1 cellular context compared by ENCODE assay signal in the genomic region with DNA sequence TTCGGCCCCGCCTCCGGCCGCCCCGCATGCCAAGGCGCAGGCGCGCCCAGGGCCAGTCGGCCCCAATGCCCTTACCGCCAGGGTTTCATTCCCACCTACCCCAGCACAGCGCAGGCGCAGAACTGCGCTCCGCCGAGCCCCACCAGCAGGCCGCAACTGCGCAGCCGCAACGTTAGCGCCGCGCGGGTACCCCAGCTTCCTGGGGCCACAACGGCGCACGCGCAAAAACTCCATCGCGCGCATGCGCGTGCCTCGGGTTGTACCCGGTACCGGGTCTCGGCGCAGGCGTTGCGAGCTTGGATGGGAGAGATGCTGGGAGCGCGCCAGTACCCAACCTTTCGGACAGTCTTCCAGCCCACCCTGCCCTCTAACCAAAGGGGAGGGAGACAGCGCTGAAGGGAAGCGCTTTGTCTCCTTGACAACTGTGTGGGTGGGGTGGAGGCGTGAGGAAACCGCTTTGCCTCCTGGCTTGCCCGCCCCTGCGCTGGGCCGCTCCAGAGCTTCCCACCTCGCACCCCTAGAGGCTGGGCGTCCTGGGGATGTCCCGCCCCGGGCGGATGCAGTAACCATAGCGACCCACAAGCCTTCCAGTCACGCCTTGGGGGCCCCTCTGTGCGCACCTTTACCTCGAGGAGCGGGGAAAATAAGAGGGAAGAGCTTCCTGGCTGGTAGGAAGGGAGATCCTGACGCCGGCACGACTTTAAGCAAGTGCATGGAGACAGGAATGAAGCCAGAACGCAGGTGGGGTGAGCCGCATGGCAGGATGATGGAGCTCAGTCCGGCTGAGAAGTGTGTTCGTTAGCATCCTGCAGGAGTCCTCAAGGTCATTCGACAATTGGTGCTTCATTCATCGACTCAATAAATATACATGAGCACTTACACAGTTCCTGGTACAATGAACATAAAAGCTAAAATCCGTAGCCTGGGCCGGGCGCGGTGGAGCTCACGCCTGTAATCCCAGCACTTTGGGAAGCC.
TF ChIP-seq lines count a peak whose summit lies in the region.

No MANE protein-coding gene starts in this region.

TF ChIP-seq in HepG2, 621 proteins besides CTCF, POLR2A, EP300 and RAD21 (continued from another document and continues in another):
- TF ChIP-seq KLF11 (CRISPR knock-in tag; IDR thresholded peaks at IDR 0.05) (no peak), TAF15 (IDR thresholded peaks at IDR 0.05; ENCODE audit: low read depth, low read length, poor library complexity, severe bottlenecking) (no peak), POLR2AphosphoS5 (IDR thresholded peaks at IDR 0.05; ENCODE audit: low read depth, low read length) (peak; percentile 70), MBNL3 (CRISPR knock-in tag; conservative IDR thresholded peaks at IDR 0.05) (no peak), ZMYM4 (CRISPR knock-in tag; IDR thresholded peaks at IDR 0.05) (no peak; the same call in 1 of the 2 replicates), U2AF2 (IDR thresholded peaks at IDR 0.05; ENCODE audit: low read depth, low read length) (0 out of 2 replicates have a peak, but pooled peaks have one; percentile 24), MIXL1 (CRISPR knock-in tag; IDR thresholded peaks at IDR 0.05) (no peak), SYNCRIP (IDR thresholded peaks at IDR 0.05; ENCODE audit: insufficient read depth, low read depth, low read length) (no peak), ADNP (CRISPR knock-in tag; IDR thresholded peaks at IDR 0.05) (no peak), ETV5 (CRISPR knock-in tag; IDR thresholded peaks at IDR 0.05; ENCODE audit: borderline replicate concordance) (no peak; the same call in 1 of the 2 replicates), SMARCC2 (IDR thresholded peaks at IDR 0.05) (no peak), ZNF235 (CRISPR knock-in tag; IDR thresholded peaks at IDR 0.05; ENCODE audit: borderline replicate concordance) (0 out of 2 replicates have a peak, but pooled peaks have one; percentile 61), ZNF30 (CRISPR knock-in tag; IDR thresholded peaks at IDR 0.05) (no peak), ZNF615 (CRISPR knock-in tag; IDR thresholded peaks at IDR 0.05; ENCODE audit: borderline replicate concordance) (no peak), SAP130 (CRISPR knock-in tag; IDR thresholded peaks at IDR 0.05; ENCODE audit: low read depth) (peak; percentile 22; the same call in 1 of the 2 replicates), KDM5B (CRISPR knock-in tag; IDR thresholded peaks at IDR 0.05; ENCODE audit: borderline replicate concordance) (peak; percentile 43; the same call in 1 of the 2 replicates), ZNF33B (CRISPR knock-in tag; IDR thresholded peaks at IDR 0.05) (peak; percentile 45; the same call in 1 of the 2 replicates), ZZZ3 (CRISPR knock-in tag; IDR thresholded peaks at IDR 0.05; ENCODE audit: borderline replicate concordance) (no peak), DPF2 (CRISPR knock-in tag; IDR thresholded peaks at IDR 0.05; ENCODE audit: borderline replicate concordance, low read depth) (no peak), ZNF136 (CRISPR knock-in tag; IDR thresholded peaks at IDR 0.05; ENCODE audit: low read depth) (no peak), ZNF776 (CRISPR knock-in tag; IDR thresholded peaks at IDR 0.05) (0 out of 2 replicates have a peak, but pooled peaks have one; percentile 14), TCF7L2 (IDR thresholded peaks at IDR 0.05; ENCODE audit: low read depth, low read length) (no peak), ZNF619 (CRISPR knock-in tag; IDR thresholded peaks at IDR 0.05) (no peak), XBP1 (CRISPR knock-in tag; IDR thresholded peaks at IDR 0.05) (no peak), NFYB (CRISPR knock-in tag; IDR thresholded peaks at IDR 0.05) (0 out of 2 replicates have a peak, but pooled peaks have one; percentile 14), ZNF703 (CRISPR knock-in tag; IDR thresholded peaks at IDR 0.05; ENCODE audit: borderline replicate concordance) (no peak), ZNF326 (CRISPR knock-in tag; IDR thresholded peaks at IDR 0.05; ENCODE audit: borderline replicate concordance) (no peak), ZNF878 (CRISPR knock-in tag; IDR thresholded peaks at IDR 0.05) (no peak), REPIN1 (CRISPR knock-in tag; IDR thresholded peaks at IDR 0.05; ENCODE audit: borderline replicate concordance, low read depth) (0 out of 2 replicates have a peak, but pooled peaks have one; percentile 9), FIP1L1 (IDR thresholded peaks at IDR 0.05; ENCODE audit: borderline replicate concordance, insufficient read depth, low read depth, low read length) (no peak)
- TF ChIP-seq, protein P1, sequence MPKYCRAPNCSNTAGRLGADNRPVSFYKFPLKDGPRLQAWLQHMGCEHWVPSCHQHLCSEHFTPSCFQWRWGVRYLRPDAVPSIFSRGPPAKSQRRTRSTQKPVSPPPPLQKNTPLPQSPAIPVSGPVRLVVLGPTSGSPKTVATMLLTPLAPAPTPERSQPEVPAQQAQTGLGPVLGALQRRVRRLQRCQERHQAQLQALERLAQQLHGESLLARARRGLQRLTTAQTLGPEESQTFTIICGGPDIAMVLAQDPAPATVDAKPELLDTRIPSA (CRISPR knock-in tag; IDR thresholded peaks at IDR 0.05; ENCODE audit: borderline replicate concordance): no peak
- TF ChIP-seq, protein P2, sequence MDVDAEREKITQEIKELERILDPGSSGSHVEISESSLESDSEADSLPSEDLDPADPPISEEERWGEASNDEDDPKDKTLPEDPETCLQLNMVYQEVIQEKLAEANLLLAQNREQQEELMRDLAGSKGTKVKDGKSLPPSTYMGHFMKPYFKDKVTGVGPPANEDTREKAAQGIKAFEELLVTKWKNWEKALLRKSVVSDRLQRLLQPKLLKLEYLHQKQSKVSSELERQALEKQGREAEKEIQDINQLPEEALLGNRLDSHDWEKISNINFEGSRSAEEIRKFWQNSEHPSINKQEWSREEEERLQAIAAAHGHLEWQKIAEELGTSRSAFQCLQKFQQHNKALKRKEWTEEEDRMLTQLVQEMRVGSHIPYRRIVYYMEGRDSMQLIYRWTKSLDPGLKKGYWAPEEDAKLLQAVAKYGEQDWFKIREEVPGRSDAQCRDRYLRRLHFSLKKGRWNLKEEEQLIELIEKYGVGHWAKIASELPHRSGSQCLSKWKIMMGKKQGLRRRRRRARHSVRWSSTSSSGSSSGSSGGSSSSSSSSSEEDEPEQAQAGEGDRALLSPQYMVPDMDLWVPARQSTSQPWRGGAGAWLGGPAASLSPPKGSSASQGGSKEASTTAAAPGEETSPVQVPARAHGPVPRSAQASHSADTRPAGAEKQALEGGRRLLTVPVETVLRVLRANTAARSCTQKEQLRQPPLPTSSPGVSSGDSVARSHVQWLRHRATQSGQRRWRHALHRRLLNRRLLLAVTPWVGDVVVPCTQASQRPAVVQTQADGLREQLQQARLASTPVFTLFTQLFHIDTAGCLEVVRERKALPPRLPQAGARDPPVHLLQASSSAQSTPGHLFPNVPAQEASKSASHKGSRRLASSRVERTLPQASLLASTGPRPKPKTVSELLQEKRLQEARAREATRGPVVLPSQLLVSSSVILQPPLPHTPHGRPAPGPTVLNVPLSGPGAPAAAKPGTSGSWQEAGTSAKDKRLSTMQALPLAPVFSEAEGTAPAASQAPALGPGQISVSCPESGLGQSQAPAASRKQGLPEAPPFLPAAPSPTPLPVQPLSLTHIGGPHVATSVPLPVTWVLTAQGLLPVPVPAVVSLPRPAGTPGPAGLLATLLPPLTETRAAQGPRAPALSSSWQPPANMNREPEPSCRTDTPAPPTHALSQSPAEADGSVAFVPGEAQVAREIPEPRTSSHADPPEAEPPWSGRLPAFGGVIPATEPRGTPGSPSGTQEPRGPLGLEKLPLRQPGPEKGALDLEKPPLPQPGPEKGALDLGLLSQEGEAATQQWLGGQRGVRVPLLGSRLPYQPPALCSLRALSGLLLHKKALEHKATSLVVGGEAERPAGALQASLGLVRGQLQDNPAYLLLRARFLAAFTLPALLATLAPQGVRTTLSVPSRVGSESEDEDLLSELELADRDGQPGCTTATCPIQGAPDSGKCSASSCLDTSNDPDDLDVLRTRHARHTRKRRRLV (CRISPR knock-in tag; IDR thresholded peaks at IDR 0.05): peak; percentile 78
- TF ChIP-seq, protein P3, sequence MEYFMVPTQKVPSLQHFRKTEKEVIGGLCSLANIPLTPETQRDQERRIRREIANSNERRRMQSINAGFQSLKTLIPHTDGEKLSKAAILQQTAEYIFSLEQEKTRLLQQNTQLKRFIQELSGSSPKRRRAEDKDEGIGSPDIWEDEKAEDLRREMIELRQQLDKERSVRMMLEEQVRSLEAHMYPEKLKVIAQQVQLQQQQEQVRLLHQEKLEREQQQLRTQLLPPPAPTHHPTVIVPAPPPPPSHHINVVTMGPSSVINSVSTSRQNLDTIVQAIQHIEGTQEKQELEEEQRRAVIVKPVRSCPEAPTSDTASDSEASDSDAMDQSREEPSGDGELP (IDR thresholded peaks at IDR 0.05; ENCODE audit: borderline replicate concordance, low read depth): no peak
- TF ChIP-seq, protein P4, sequence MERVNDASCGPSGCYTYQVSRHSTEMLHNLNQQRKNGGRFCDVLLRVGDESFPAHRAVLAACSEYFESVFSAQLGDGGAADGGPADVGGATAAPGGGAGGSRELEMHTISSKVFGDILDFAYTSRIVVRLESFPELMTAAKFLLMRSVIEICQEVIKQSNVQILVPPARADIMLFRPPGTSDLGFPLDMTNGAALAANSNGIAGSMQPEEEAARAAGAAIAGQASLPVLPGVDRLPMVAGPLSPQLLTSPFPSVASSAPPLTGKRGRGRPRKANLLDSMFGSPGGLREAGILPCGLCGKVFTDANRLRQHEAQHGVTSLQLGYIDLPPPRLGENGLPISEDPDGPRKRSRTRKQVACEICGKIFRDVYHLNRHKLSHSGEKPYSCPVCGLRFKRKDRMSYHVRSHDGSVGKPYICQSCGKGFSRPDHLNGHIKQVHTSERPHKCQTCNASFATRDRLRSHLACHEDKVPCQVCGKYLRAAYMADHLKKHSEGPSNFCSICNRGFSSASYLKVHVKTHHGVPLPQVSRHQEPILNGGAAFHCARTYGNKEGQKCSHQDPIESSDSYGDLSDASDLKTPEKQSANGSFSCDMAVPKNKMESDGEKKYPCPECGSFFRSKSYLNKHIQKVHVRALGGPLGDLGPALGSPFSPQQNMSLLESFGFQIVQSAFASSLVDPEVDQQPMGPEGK (CRISPR knock-in tag; IDR thresholded peaks at IDR 0.05): peak; percentile 31; the same call in 1 of the 2 replicates
- TF ChIP-seq, protein P5, sequence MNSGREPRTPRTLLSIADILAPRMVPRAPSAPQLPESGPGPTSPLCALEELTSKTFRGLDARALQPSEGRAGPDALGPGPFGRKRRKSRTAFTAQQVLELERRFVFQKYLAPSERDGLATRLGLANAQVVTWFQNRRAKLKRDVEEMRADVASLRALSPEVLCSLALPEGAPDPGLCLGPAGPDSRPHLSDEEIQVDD (CRISPR knock-in tag; IDR thresholded peaks at IDR 0.05; ENCODE audit: borderline replicate concordance): no peak; the same call in 1 of the 2 replicates
- TF ChIP-seq, protein P6, sequence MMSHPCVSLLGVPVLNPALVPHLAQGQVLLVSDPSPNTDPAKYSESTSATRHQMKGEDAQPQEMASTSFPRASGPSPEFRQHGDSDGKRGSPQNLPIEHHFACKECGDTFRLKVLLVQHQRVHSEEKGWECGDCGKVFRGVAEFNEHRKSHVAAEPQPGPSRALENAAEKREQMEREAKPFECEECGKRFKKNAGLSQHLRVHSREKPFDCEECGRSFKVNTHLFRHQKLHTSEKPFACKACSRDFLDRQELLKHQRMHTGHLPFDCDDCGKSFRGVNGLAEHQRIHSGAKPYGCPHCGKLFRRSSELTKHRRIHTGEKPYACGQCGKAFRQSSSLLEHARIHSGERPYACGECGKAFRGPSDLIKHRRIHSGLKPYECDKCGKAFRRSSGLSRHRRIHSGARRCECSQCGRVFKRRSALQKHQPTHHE (CRISPR knock-in tag; IDR thresholded peaks at IDR 0.05; ENCODE audit: borderline replicate concordance): 0 out of 2 replicates have a peak, but pooled peaks have one; percentile 78
- TF ChIP-seq, protein P7, sequence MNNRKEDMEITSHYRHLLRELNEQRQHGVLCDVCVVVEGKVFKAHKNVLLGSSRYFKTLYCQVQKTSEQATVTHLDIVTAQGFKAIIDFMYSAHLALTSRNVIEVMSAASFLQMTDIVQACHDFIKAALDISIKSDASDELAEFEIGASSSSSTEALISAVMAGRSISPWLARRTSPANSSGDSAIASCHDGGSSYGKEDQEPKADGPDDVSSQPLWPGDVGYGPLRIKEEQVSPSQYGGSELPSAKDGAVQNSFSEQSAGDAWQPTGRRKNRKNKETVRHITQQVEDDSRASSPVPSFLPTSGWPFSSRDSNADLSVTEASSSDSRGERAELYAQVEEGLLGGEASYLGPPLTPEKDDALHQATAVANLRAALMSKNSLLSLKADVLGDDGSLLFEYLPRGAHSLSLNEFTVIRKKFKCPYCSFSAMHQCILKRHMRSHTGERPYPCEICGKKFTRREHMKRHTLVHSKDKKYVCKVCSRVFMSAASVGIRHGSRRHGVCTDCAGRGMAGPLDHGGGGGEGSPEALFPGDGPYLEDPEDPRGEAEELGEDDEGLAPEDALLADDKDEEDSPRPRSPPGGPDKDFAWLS (CRISPR knock-in tag; IDR thresholded peaks at IDR 0.05; ENCODE audit: borderline replicate concordance): no peak
- TF ChIP-seq, protein P8, sequence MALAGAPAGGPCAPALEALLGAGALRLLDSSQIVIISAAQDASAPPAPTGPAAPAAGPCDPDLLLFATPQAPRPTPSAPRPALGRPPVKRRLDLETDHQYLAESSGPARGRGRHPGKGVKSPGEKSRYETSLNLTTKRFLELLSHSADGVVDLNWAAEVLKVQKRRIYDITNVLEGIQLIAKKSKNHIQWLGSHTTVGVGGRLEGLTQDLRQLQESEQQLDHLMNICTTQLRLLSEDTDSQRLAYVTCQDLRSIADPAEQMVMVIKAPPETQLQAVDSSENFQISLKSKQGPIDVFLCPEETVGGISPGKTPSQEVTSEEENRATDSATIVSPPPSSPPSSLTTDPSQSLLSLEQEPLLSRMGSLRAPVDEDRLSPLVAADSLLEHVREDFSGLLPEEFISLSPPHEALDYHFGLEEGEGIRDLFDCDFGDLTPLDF (CRISPR knock-in tag; IDR thresholded peaks at IDR 0.05): no peak
- TF ChIP-seq, protein P9, sequence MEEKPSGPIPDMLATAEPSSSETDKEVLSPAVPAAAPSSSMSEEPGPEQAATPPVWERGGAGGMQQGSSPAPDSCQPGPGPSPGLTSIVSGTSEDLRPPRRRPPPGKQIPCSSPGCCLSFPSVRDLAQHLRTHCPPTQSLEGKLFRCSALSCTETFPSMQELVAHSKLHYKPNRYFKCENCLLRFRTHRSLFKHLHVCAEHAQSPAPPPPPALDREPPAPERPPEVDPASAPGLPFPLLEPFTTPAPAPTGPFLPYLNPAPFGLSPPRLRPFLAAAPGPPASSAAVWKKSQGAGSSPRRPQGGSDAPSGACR (CRISPR knock-in tag; IDR thresholded peaks at IDR 0.05): 0 out of 2 replicates have a peak, but pooled peaks have one; percentile 6
- TF ChIP-seq, protein P10, sequence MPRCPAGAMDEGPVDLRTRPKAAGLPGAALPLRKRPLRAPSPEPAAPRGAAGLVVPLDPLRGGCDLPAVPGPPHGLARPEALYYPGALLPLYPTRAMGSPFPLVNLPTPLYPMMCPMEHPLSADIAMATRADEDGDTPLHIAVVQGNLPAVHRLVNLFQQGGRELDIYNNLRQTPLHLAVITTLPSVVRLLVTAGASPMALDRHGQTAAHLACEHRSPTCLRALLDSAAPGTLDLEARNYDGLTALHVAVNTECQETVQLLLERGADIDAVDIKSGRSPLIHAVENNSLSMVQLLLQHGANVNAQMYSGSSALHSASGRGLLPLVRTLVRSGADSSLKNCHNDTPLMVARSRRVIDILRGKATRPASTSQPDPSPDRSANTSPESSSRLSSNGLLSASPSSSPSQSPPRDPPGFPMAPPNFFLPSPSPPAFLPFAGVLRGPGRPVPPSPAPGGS (CRISPR knock-in tag; IDR thresholded peaks at IDR 0.05): peak; percentile 75; the same call in 1 of the 2 replicates
- TF ChIP-seq, protein P11, sequence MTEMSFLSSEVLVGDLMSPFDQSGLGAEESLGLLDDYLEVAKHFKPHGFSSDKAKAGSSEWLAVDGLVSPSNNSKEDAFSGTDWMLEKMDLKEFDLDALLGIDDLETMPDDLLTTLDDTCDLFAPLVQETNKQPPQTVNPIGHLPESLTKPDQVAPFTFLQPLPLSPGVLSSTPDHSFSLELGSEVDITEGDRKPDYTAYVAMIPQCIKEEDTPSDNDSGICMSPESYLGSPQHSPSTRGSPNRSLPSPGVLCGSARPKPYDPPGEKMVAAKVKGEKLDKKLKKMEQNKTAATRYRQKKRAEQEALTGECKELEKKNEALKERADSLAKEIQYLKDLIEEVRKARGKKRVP (CRISPR knock-in tag; IDR thresholded peaks at IDR 0.05): no peak
